16 cellular contexts compared by ENCODE assay signal in genomic region chr2:183113630-183114029, GRCh38. TPM values are rescaled to one million over a fixed set of nuclear protein-coding genes. Genes with fewer than 3 reads are reported as not detected.
DNase-seq lines count a peak whose midpoint lies in the region; ATAC-seq, FAIRE-seq and TF ChIP-seq lines count a peak whose summit lies in the region.
"Had no signal": no experiment of that assay in that cellular context is flagged by ENCODE, and none has a peak within 500 bp of the region (broad histone marks: within the 10 kb centered on the region; RNA-seq: fewer than 3 reads in every experiment).

No MANE protein-coding gene starts in this region.

- no peak for TF ChIP-seq EP300 in K562 (IDR thresholded peaks at IDR 0.05; ENCODE audit: low read length)

- FAIRE-seq in K562 (lab: Jason Lieb, UNC), result peak; percentile 83
- FAIRE-seq: GM12891 had no signal

- TF ChIP-seq RAD21 in K562 (CRISPR knock-in tag; conservative IDR thresholded peaks at IDR 0.05 in 1 of 2, IDR thresholded peaks at IDR 0.05 in 1 of 2), result no peak

- no peak overlapping the region for H3K4me2 ChIP-seq in OCI-LY7 (ENCODE audit: low read length)
- peak overlapping the region; percentile 60 for H3K4me2 ChIP-seq in K562 (ENCODE audit: insufficient read depth, low read length)

- no peaks in the 10 kb centered on the region for H3K36me3 ChIP-seq in OCI-LY7 (ENCODE audit: insufficient read depth, low read length)
- H3K36me3 ChIP-seq in K562 (ENCODE audit: control insufficient read depth, insufficient read depth, low read length), result no peaks in the 10 kb centered on the region
- no peaks in the 10 kb centered on the region for H3K36me3 ChIP-seq in H7 (replicated peaks; ENCODE audit: control insufficient read depth, insufficient read depth, low read length)
- H3K36me3 ChIP-seq: HAP-1 had no signal

- DNase-seq in OCI-LY7 (ENCODE audit: low spot score) (no peak), K562 (ENCODE audit: extremely low read depth in 1 of 4, low spot score in 3 of 4) (peak in 2 of 4 experiments; percentile 61 to 64), putamen (ENCODE audit: low spot score) (peak; percentile 65), H7 (no peak), GM13977 (ENCODE audit: low spot score) (no peak)
- DNase-seq in activated naive CD8-positive, alpha-beta T cell treated with anti-CD3 and anti-CD28 coated beads for 36 hours, result no peak
- DNase-seq: C1 segment of cervical spinal cord; Calu3; CD4-positive, alpha-beta memory T cell; COR-L47; DMS53; DMS79 treated with DMSO at 0.1 percent for 48 hours; GF-D8; HFFc6 had no signal

- no peaks in the 10 kb centered on the region for H4K20me1 ChIP-seq in OCI-LY7 (ENCODE audit: insufficient read depth, low read length)
- H4K20me1 ChIP-seq in K562 (replicated peaks; ENCODE audit: control insufficient read depth, insufficient read depth, low read length), result no peaks in the 10 kb centered on the region

- ATAC-seq in K562, result peak; percentile 73

- no peak overlapping the region for H3K27ac Mint-ChIP-seq in activated naive CD8-positive, alpha-beta T cell treated with anti-CD3 and anti-CD28 coated beads for 36 hours
- H3K27ac Mint-ChIP-seq: CD4-positive, alpha-beta memory T cell; HFFc6 had no signal

- no peaks in the 10 kb centered on the region for H3K9me3 Mint-ChIP-seq in activated naive CD8-positive, alpha-beta T cell treated with anti-CD3 and anti-CD28 coated beads for 36 hours
- H3K9me3 Mint-ChIP-seq: CD4-positive, alpha-beta memory T cell; HFFc6 had no signal

- no peaks in the 10 kb centered on the region for H3K27me3 ChIP-seq in K562 (ENCODE audit: control insufficient read depth in 2 of 2, insufficient read depth in 2 of 2, low read length in 2 of 2)
- no peaks in the 10 kb centered on the region for H3K27me3 ChIP-seq in H7 (ENCODE audit: control insufficient read depth, insufficient read depth, low read length)

- intact Hi-C loops in OCI-LY7 (cut with micrococcal nuclease; ENCODE audit: unreplicated experiment) (no loop called here), K562 (cut with micrococcal nuclease) (no loop called here)

- H3K36me3 Mint-ChIP-seq in activated naive CD8-positive, alpha-beta T cell treated with anti-CD3 and anti-CD28 coated beads for 36 hours, result no peaks in the 10 kb centered on the region
- H3K36me3 Mint-ChIP-seq: CD4-positive, alpha-beta memory T cell had no signal

- peaks cover 23% of the 10 kb centered on the region for H3K27me3 Mint-ChIP-seq in activated naive CD8-positive, alpha-beta T cell treated with anti-CD3 and anti-CD28 coated beads for 36 hours

- no TSS peak for BruUV-seq in OCI-LY7 (replicated peaks; lab: Mats Ljungman, UMichigan)
- no TSS peak for BruUV-seq in K562 (replicated peaks; lab: Mats Ljungman, UMichigan)

- H3K9me2 ChIP-seq in OCI-LY7 (ENCODE audit: insufficient read depth, low read length), result no peaks in the 10 kb centered on the region

- H3K4me3 Mint-ChIP-seq in activated naive CD8-positive, alpha-beta T cell treated with anti-CD3 and anti-CD28 coated beads for 36 hours, result no peak overlapping the region
- H3K4me3 Mint-ChIP-seq: CD4-positive, alpha-beta memory T cell; HFFc6 had no signal

- H2AFZ ChIP-seq in OCI-LY7 (ENCODE audit: low read length) (0 out of 2 replicates have a peak overlapping the region, but pooled peaks have one; percentile 7), K562 (ENCODE audit: low read depth, low read length) (peak overlapping the region; percentile 81)

- POLR2A ChIA-PET in OCI-LY7 (lab: Charles Lee) (interaction anchor here (0.6 to 1.5 kb wide), 3 partner anchors 9 to 139 kb away, joined by 4 to 7 read pairs (median 5); partner anchors contain the start of gene DUSP19), K562 (lab: Yijun Ruan, JAX) (interaction anchor here (0.9 to 1.9 kb wide), 2 partner anchors 10 to 19 kb away, joined by 3 to 6 read pairs; partner anchors contain the start of gene NUP35)

- TF ChIP-seq CTCF in OCI-LY7 (conservative IDR thresholded peaks at IDR 0.05; ENCODE audit: low read length), result no peak
- no peak for TF ChIP-seq CTCF in K562 (IDR thresholded peaks at IDR 0.05 in 2 of 3, conservative IDR thresholded peaks at IDR 0.05 in 1 of 3; ENCODE audit: insufficient read depth in 2 of 3, low read depth in 1 of 3, low read length in 3 of 3)
- no peak for TF ChIP-seq CTCF in GM13977 (IDR thresholded peaks at IDR 0.05; ENCODE audit: extremely low read depth, insufficient read depth, missing control alignments)

- TF ChIP-seq POLR2A in K562 (conservative IDR thresholded peaks at IDR 0.05), result no peak

- in situ Hi-C loops in K562 (cut with MboI) (no loop called here), GM13977 (cut with MboI; ENCODE audit: low pct_unique_long_range_greater_than_20kb, low sequenced_read_pairs, unreplicated experiment) (no loop called here)

- H3K4me3 ChIP-seq in OCI-LY7 (ENCODE audit: low read depth, low read length, poor library complexity, severe bottlenecking) (no peak overlapping the region), K562 (no peak overlapping the region), H7 (ENCODE audit: insufficient read depth, low read depth, low read length) (no peak overlapping the region)
- H3K4me3 ChIP-seq: HAP-1 had no signal

- no peaks in the 10 kb centered on the region for H3K9me3 ChIP-seq in OCI-LY7 (ENCODE audit: low read length)
- H3K9me3 ChIP-seq in K562 (replicated peaks; ENCODE audit: control insufficient read depth, insufficient read depth, low read depth, low read length), result no peaks in the 10 kb centered on the region
- H3K9me3 ChIP-seq: HAP-1 had no signal

- no peak overlapping the region for H3K27ac ChIP-seq in OCI-LY7 (ENCODE audit: low read depth, low read length, poor library complexity, severe bottlenecking)
- peak overlapping the region; percentile 13; the same call in 1 of the 3 replicates for H3K27ac ChIP-seq in K562 (ENCODE audit: extremely low read depth, low read depth, low read length)

- H3K9me1 ChIP-seq in K562 (ENCODE audit: control insufficient read depth, insufficient read depth, low read length), result no peaks in the 10 kb centered on the region

- H3K4me1 ChIP-seq in OCI-LY7 (ENCODE audit: insufficient read depth, low read length, poor library complexity, severe bottlenecking) (peaks cover 19% of the 10 kb centered on the region), K562 (replicated peaks in 1 of 2; ENCODE audit: control insufficient read depth in 2 of 2, insufficient read depth in 2 of 2, low read length in 2 of 2) (peaks cover 5 to 19% of the 10 kb centered on the region in 2 experiments)
- H3K4me1 ChIP-seq: HAP-1 had no signal

- H3K9ac ChIP-seq in K562 (ENCODE audit: insufficient read depth in 1 of 2, low read depth in 2 of 2, low read length in 2 of 2), result peak overlapping the region in 1 of 2 experiments; percentile 56; a peak in 1 of 4 replicates

- no peaks in the 10 kb centered on the region for H3K4me1 Mint-ChIP-seq in activated naive CD8-positive, alpha-beta T cell treated with anti-CD3 and anti-CD28 coated beads for 36 hours
- H3K4me1 Mint-ChIP-seq: CD4-positive, alpha-beta memory T cell had no signal

- H3K79me2 ChIP-seq in OCI-LY7 (ENCODE audit: insufficient read depth, low read depth, low read length) (no peaks in the 10 kb centered on the region), K562 (ENCODE audit: control insufficient read depth, insufficient read depth, low read length) (no peaks in the 10 kb centered on the region)

- CTCF ChIA-PET in OCI-LY7 (lab: Charles Lee; ENCODE audit: unreplicated experiment) (no interaction called here), K562 (lab: Yijun Ruan, JAX; ENCODE audit: low intra/inter-chr PET ratio) (no interaction called here)

- WGBS in K562 (ENCODE audit: insufficient coverage, low coverage, missing lambda C conversion rate), result 2% methylated on average over 2 of the region's 2 CpGs

RNA-seq across cellular contexts. Expression of gene NUP35, which starts 10.6 kb away (rescaled TPM):
- 36.5 and 40.2 TPM in 2 replicates for total RNA-seq in OCI-LY7 (2014; rRNA removed; shearing (Covaris generic))
- 36.0 and 37.3 TPM in 2 replicates for total RNA-seq in OCI-LY7 (2022)
- 79.4 and 89.0 TPM in 2 replicates for total RNA-seq in K562 (2011; cell fraction: chromatin; rRNA removed; ENCODE audit: low replicate concordance)
- total RNA-seq in K562 (2011; cell fraction: nucleolus; rRNA removed), result 48.5 and 56.7 TPM in 2 replicates
- 55.7 and 81.4 TPM in 2 replicates for total RNA-seq in K562 (2011; cell fraction: nucleoplasm; rRNA removed)
- total RNA-seq in K562 (2014; rRNA removed), result 24.5 and 26.2 TPM in 2 replicates
- total RNA-seq in K562 (2014; rRNA removed; fragmentation: Illumina TruSeq; extraction: Trizol), result 61.1 and 70.5 TPM in 2 replicates
- 53.8 and 54.4 TPM in 2 replicates for total RNA-seq in K562 (2015; rRNA removed; fragmentation: Illumina TruSeq; extraction: Trizol)
- total RNA-seq in K562 (2021), result 38.5 and 46.8 TPM in 2 replicates
- polyA plus RNA-seq in K562 (2011; rRNA removed), result 40.1 and 51.1 TPM in 2 replicates
- 19.4 and 22.3 TPM in 2 replicates for polyA plus RNA-seq in K562 (2011; cell fraction: cytosol; rRNA removed)
- 39.0 and 39.6 TPM in 2 replicates for polyA plus RNA-seq in K562 (2011; cell fraction: nucleus; rRNA removed)
- polyA plus RNA-seq in K562 (2012), result 19.6 and 24.1 TPM in 2 replicates
- polyA plus RNA-seq in K562 (2014; fragmentation: Illumina TruSeq; extraction: Trizol), result 39.2 and 43.7 TPM in 2 replicates
- 10 to 100 TPM; 71.0 to 78.2 TPM for polyA plus RNA-seq in K562 (2014; fragmentation: Nextera tagmentation; extraction: Ambion mirVana)
- 29.6 and 34.2 TPM in 2 replicates for polyA plus RNA-seq in K562 (2014; rRNA removed)
- polyA minus RNA-seq in K562 (2011; rRNA and poly(A)+ RNA removed), result 57.8 and 64.5 TPM in 2 replicates
- 19.7 and 22.8 TPM in 2 replicates for polyA minus RNA-seq in K562 (2011; cell fraction: cytosol; rRNA and poly(A)+ RNA removed)
- polyA minus RNA-seq in K562 (2011; cell fraction: nucleus; rRNA and poly(A)+ RNA removed), result 54.1 and 81.1 TPM in 2 replicates
- total RNA-seq in activated naive CD8-positive, alpha-beta T cell treated with anti-CD3 and anti-CD28 coated beads for 36 hours, result 10 to 100 TPM; 37.4 to 38.7 TPM
- total RNA-seq in H7 (2014; rRNA removed; shearing (Covaris generic)), result 33.4 and 38.4 TPM in 2 replicates

RNA-seq across cellular contexts. Expression of gene DUSP19, which starts 35.1 kb away (rescaled TPM):
- total RNA-seq in OCI-LY7 (2014; rRNA removed; shearing (Covaris generic)), result 1.0 and 1.2 TPM in 2 replicates
- total RNA-seq in OCI-LY7 (2022) (3.9 and 4.0 TPM in 2 replicates), K562 (2014; rRNA removed) (2.7 and 3.1 TPM in 2 replicates), K562 (2014; rRNA removed; fragmentation: Illumina TruSeq; extraction: Trizol) (3.5 and 5.6 TPM in 2 replicates), K562 (2015; rRNA removed; fragmentation: Illumina TruSeq; extraction: Trizol) (3.2 and 3.7 TPM in 2 replicates), K562 (2021) (3.5 and 4.7 TPM in 2 replicates)
- 1.3 and 2.0 TPM in 2 replicates for total RNA-seq in K562 (2011; cell fraction: chromatin; rRNA removed; ENCODE audit: low replicate concordance)
- total RNA-seq in K562 (2011; cell fraction: nucleolus; rRNA removed), result 1.1 and 1.2 TPM in 2 replicates
- 2.1 and 2.4 TPM in 2 replicates for total RNA-seq in K562 (2011; cell fraction: nucleoplasm; rRNA removed)
- polyA plus RNA-seq in K562 (2011; rRNA removed) (4.8 and 6.3 TPM in 2 replicates), K562 (2014; fragmentation: Illumina TruSeq; extraction: Trizol) (1.2 and 1.6 TPM in 2 replicates), K562 (2014; fragmentation: Nextera tagmentation; extraction: Ambion mirVana) (1 to 10 TPM; 2.7 to 3.1 TPM), K562 (2014; rRNA removed) (2.0 and 2.7 TPM in 2 replicates)
- 1.3 and 3.1 TPM in 2 replicates for polyA plus RNA-seq in K562 (2011; cell fraction: cytosol; rRNA removed)
- polyA plus RNA-seq in K562 (2011; cell fraction: nucleus; rRNA removed), result 0.97 and 1.2 TPM in 2 replicates
- 1.0 and 2.1 TPM in 2 replicates for polyA plus RNA-seq in K562 (2012)
- 5.7 and 6.0 TPM in 2 replicates for polyA minus RNA-seq in K562 (2011; rRNA and poly(A)+ RNA removed)
- 2.2 and 2.6 TPM in 2 replicates for polyA minus RNA-seq in K562 (2011; cell fraction: cytosol; rRNA and poly(A)+ RNA removed)
- 0.67 and 2.0 TPM in 2 replicates for polyA minus RNA-seq in K562 (2011; cell fraction: nucleus; rRNA and poly(A)+ RNA removed)
- 1 to 10 TPM; 2.0 to 2.9 TPM for total RNA-seq in activated naive CD8-positive, alpha-beta T cell treated with anti-CD3 and anti-CD28 coated beads for 36 hours
- total RNA-seq in H7 (2014; rRNA removed; shearing (Covaris generic)), result 0.66 and 1.3 TPM in 2 replicates
